Comparison of ENCODE assay signal across 17 cellular contexts in the genomic region with DNA sequence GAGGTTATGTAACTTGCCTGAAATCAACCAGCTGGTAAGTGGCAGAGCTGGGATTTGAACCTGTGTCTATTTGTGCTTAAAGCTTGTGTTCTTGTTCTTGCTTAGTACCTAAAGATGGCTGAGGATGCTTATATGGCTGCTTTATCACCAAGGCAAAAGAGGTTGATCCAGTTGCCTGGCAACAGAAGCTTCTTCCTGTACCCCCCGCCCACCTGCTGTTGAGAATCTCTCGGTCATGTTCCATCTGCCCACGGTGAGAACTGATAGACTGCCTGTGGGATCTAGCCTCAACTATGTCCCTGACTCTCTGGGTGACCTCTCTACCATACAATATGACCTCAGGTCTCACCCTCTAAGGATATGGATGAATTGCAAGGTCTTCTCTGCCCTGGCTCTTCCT.
"Had no signal": no experiment of that assay in that cellular context is flagged by ENCODE, and none has a peak within 500 bp of the region (broad histone marks: within the 10 kb centered on the region; RNA-seq: fewer than 3 reads in every experiment).

No MANE protein-coding gene starts in this region.

- H3K36me3 Mint-ChIP-seq: mesothelial cell of epicardium had no signal

- H3K4me3 Mint-ChIP-seq: dendritic cell treated with granulocyte-macrophage colony-stimulating factor and Interleukin-4, amounts not matched to agents 40 ng/mL and 50 ng/mL, for 4 days; mesothelial cell of epicardium; natural killer cell treated with Interleukin-12 subunit alpha and Interleukin-12 subunit beta and Interleukin-15 and Interleukin-18, amount 100 ng/mL, for 72 hours had no signal

- H3K4me1 Mint-ChIP-seq: mesothelial cell of epicardium had no signal

- DNase-seq: activated CD4-positive, alpha-beta T cell treated with anti-CD3 and anti-CD28 coated beads, Interleukin-2, amount 50 U/mL, for 4 hours; activated CD4-positive, CD25-positive, alpha-beta regulatory T cell; activated effector memory CD4-positive, alpha-beta T cell treated with anti-CD3 and anti-CD28 coated beads, Interleukin-2, amount 50 U/mL, for 16 hours; activated naive CD4-positive, alpha-beta T cell treated with anti-CD3 and anti-CD28 coated beads, Interleukin-2, amount 50 U/mL, for 16 hours; activated T-cell treated with anti-CD3 and anti-CD28 coated beads, Interleukin-2, amount 50 U/mL, for 48 hours; adrenal gland; effector CD8-positive, alpha-beta T cell; gastrocnemius medialis; sigmoid colon; stimulated activated naive CD4-positive, alpha-beta T cell treated with Interleukin-2 at 50 U/mL for 16 hours; T1000; thyroid gland had no signal

- H3K27ac Mint-ChIP-seq: dendritic cell treated with granulocyte-macrophage colony-stimulating factor and Interleukin-4, amounts not matched to agents 40 ng/mL and 50 ng/mL, for 4 days; mesothelial cell of epicardium; natural killer cell treated with Interleukin-12 subunit alpha and Interleukin-12 subunit beta and Interleukin-15 and Interleukin-18, amount 100 ng/mL, for 72 hours had no signal

- ATAC-seq: esophagus mucosa; gastrocnemius medialis; left lobe of liver; natural killer cell treated with Interleukin-12 subunit alpha and Interleukin-12 subunit beta and Interleukin-15 and Interleukin-18, amount 100 ng/mL, for 72 hours had no signal
